9 cellular contexts compared by ENCODE assay signal in genomic region chr2:37561615-37562569, GRCh38.
DNase-seq lines count a peak whose midpoint lies in the region; ATAC-seq and TF ChIP-seq lines count a peak whose summit lies in the region.
"Had no signal": no experiment of that assay in that cellular context is flagged by ENCODE, and none has a peak within 500 bp of the region (broad histone marks: within the 10 kb centered on the region; RNA-seq: fewer than 3 reads in every experiment).

No MANE protein-coding gene starts in this region.

- no peak overlapping the region for H3K4me3 ChIP-seq in OCI-LY7 (ENCODE audit: low read depth, low read length, poor library complexity, severe bottlenecking)

- POLR2A ChIA-PET in OCI-LY7 (lab: Charles Lee): no interaction called here

- no peaks in the 10 kb centered on the region for H4K20me1 ChIP-seq in OCI-LY7 (ENCODE audit: insufficient read depth, low read length)

- H3K9me2 ChIP-seq in OCI-LY7 (ENCODE audit: insufficient read depth, low read length): no peaks in the 10 kb centered on the region

- H3K27ac ChIP-seq in OCI-LY7 (ENCODE audit: low read depth, low read length, poor library complexity, severe bottlenecking): no peak overlapping the region

- H3K4me3 Mint-ChIP-seq in activated T-cell treated with anti-CD3 and anti-CD28 coated beads, Interleukin-2, amount 50 U/mL, for 24 hours: no peak overlapping the region
- H3K4me3 Mint-ChIP-seq: CD8-positive, alpha-beta T cell had no signal

- intact Hi-C loops in OCI-LY7 (cut with micrococcal nuclease; ENCODE audit: unreplicated experiment): no loop called here

- peak overlapping the region; percentile 76 for H3K27ac Mint-ChIP-seq in activated T-cell treated with anti-CD3 and anti-CD28 coated beads, Interleukin-2, amount 50 U/mL, for 24 hours
- H3K27ac Mint-ChIP-seq: CD8-positive, alpha-beta T cell had no signal

- peaks cover 43% of the 10 kb centered on the region for H3K4me1 Mint-ChIP-seq in activated T-cell treated with anti-CD3 and anti-CD28 coated beads, Interleukin-2, amount 50 U/mL, for 24 hours (ENCODE audit: low read depth)

- no peak for TF ChIP-seq CTCF in OCI-LY7 (conservative IDR thresholded peaks at IDR 0.05; ENCODE audit: low read length)
- no peak for TF ChIP-seq CTCF in GM13977 (IDR thresholded peaks at IDR 0.05; ENCODE audit: extremely low read depth, insufficient read depth, missing control alignments)

- H3K4me2 ChIP-seq in OCI-LY7 (ENCODE audit: low read length): no peak overlapping the region

- no peak for DNase-seq in activated T-cell treated with anti-CD3 and anti-CD28 coated beads, Interleukin-2, amount 50 U/mL, for 24 hours
- no peak for DNase-seq in activated T-cell treated with anti-CD3 and anti-CD28 coated beads, Interleukin-2, amount 50 U/mL, for 1 hour
- DNase-seq in OCI-LY7 (ENCODE audit: low spot score): peak; percentile 10
- peak; percentile 21 to 82 for DNase-seq in dermis microvascular lymphatic vessel endothelial cell (ENCODE audit: low read depth in 2 of 2)
- DNase-seq in stimulated activated CD4-positive, alpha-beta T cell treated with anti-CD3 and anti-CD28 coated beads, Interleukin-2, amount 100 ng/mL, for 24 hours: peak; percentile 26 to 32
- no peak for DNase-seq in GM13977 (ENCODE audit: low spot score)
- no peak for DNase-seq in cerebellar nuclear complex (lab: John Stamatoyannopoulos, UW)

- peak; percentile 77 for ATAC-seq in HG02938 (IDR thresholded peaks at IDR 0.05; ENCODE audit: unreplicated experiment)
- ATAC-seq: CD8-positive, alpha-beta T cell had no signal

- no peaks in the 10 kb centered on the region for H3K79me2 ChIP-seq in OCI-LY7 (ENCODE audit: insufficient read depth, low read depth, low read length)

- H3K36me3 ChIP-seq in OCI-LY7 (ENCODE audit: insufficient read depth, low read length): no peaks in the 10 kb centered on the region

- peak overlapping the region; percentile 15; the same call in 1 of the 2 replicates for H2AFZ ChIP-seq in OCI-LY7 (ENCODE audit: low read length)

- no peaks in the 10 kb centered on the region for H3K36me3 Mint-ChIP-seq in activated T-cell treated with anti-CD3 and anti-CD28 coated beads, Interleukin-2, amount 50 U/mL, for 24 hours (ENCODE audit: low read depth)
- H3K36me3 Mint-ChIP-seq: CD8-positive, alpha-beta T cell had no signal

- in situ Hi-C loops in GM13977 (cut with MboI; ENCODE audit: low pct_unique_long_range_greater_than_20kb, low sequenced_read_pairs, unreplicated experiment): no loop called here

- peaks cover 6% of the 10 kb centered on the region for H3K4me1 ChIP-seq in OCI-LY7 (ENCODE audit: insufficient read depth, low read length, poor library complexity, severe bottlenecking)

- BruUV-seq in OCI-LY7 (replicated peaks; lab: Mats Ljungman, UMichigan): no TSS peak

- peaks cover 3% of the 10 kb centered on the region for H3K9me3 Mint-ChIP-seq in activated T-cell treated with anti-CD3 and anti-CD28 coated beads, Interleukin-2, amount 50 U/mL, for 24 hours
- H3K9me3 Mint-ChIP-seq: CD8-positive, alpha-beta T cell had no signal

- H3K27me3 Mint-ChIP-seq in activated T-cell treated with anti-CD3 and anti-CD28 coated beads, Interleukin-2, amount 50 U/mL, for 24 hours: no peaks in the 10 kb centered on the region

- CTCF ChIA-PET in OCI-LY7 (lab: Charles Lee; ENCODE audit: unreplicated experiment): interaction anchor here (0.6 kb wide), 2 partner anchors 92 to 419 kb away, joined by 4 to 8 read pairs; no protein-coding TSS in a partner anchor

- H3K9me3 ChIP-seq in OCI-LY7 (ENCODE audit: low read length): no peaks in the 10 kb centered on the region

Comparison
In these comparisons a context has a peak if more than half of its experiments do, and no peak if none do; other contexts are left out.
1. DNase-seq: peak in OCI-LY7 (single experiment), dermis microvascular lymphatic vessel endothelial cell (2 of 2) and stimulated activated CD4-positive, alpha-beta T cell treated with anti-CD3 and anti-CD28 coated beads, Interleukin-2, amount 100 ng/mL, for 24 hours (2 of 2); none in activated T-cell treated with anti-CD3 and anti-CD28 coated beads, Interleukin-2, amount 50 U/mL, for 24 hours (single experiment), activated T-cell treated with anti-CD3 and anti-CD28 coated beads, Interleukin-2, amount 50 U/mL, for 1 hour (single experiment), GM13977 (single experiment) and cerebellar nuclear complex (0 of 2).